ENCODE assay signal across 24 cellular contexts in the genomic region with DNA sequence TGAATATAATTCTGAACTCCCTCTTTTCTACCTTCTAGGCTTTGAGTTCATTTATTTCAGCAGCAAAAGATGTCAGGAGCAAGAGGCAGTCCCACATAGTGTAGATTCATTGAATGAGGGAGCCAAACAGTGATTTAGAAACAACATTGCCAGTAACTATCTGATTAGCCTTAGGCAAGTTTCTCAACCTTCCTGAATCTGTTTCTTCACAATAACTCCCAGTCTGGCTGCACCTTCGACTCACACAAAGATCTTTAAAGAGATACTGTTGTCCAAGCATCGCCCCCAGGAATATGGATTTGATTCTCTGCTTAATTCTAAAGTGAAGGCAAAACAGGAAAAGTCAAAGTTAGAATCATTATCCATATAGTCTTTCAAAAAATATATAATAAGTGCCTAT.
"Had no signal": no experiment of that assay in that cellular context is flagged by ENCODE, and none has a peak within 500 bp of the region (broad histone marks: within the 10 kb centered on the region; RNA-seq: fewer than 3 reads in every experiment).

No MANE protein-coding gene starts in this region.

- ATAC-seq: activated T-cell treated with anti-CD3 and anti-CD28 coated beads, Interleukin-2, amount 50 U/mL, for 4 hours; activated T-helper 17 cell treated with anti-CD3 and anti-CD28 coated beads, Interleukin-2, amount 50 U/mL, for 72 hours; T-cell had no signal

- FAIRE-seq: RCC 7860, TTC549 had no signal

- H3K27me3 Mint-ChIP-seq: activated B cell treated with CpG ODN at 0.5 μM for 24 hours; activated CD4-positive, alpha-beta memory T cell treated with anti-CD3 and anti-CD28 coated beads for 36 hours; activated CD4-positive, alpha-beta T cell treated with anti-CD3 and anti-CD28 coated beads, Interleukin-2, amount 10 ng/mL, durations not matched to agents 7 days and 5 days; activated naive CD8-positive, alpha-beta T cell; activated T-helper 17 cell treated with anti-CD3 and anti-CD28 coated beads, Interleukin-2, amount 50 U/mL, for 72 hours; T-cell had no signal

- H3K4me3 Mint-ChIP-seq: activated B cell treated with CpG ODN at 0.5 μM for 24 hours; activated CD4-positive, alpha-beta memory T cell treated with anti-CD3 and anti-CD28 coated beads for 36 hours; activated CD4-positive, alpha-beta T cell treated with anti-CD3 and anti-CD28 coated beads, Interleukin-2, amount 10 ng/mL, durations not matched to agents 7 days and 5 days; activated naive CD4-positive, alpha-beta T cell treated with anti-CD3 and anti-CD28 coated beads for 36 hours; activated naive CD8-positive, alpha-beta T cell; activated T-cell treated with anti-CD3 and anti-CD28 coated beads, Interleukin-2, amount 50 U/mL, for 4 hours; activated T-helper 17 cell treated with anti-CD3 and anti-CD28 coated beads, Interleukin-2, amount 50 U/mL, for 72 hours; T-cell had no signal

- H3K27me3 ChIP-seq: brain microvascular endothelial cell, SJSA1 had no signal

- H3K4me3 ChIP-seq: SJSA1 had no signal

- H3K4me1 Mint-ChIP-seq: activated B cell treated with CpG ODN at 0.5 μM for 24 hours; activated CD4-positive, alpha-beta T cell treated with anti-CD3 and anti-CD28 coated beads, Interleukin-2, amount 10 ng/mL, durations not matched to agents 7 days and 5 days; activated T-helper 17 cell treated with anti-CD3 and anti-CD28 coated beads, Interleukin-2, amount 50 U/mL, for 72 hours; T-cell had no signal

- H3K36me3 Mint-ChIP-seq: activated CD4-positive, alpha-beta memory T cell treated with anti-CD3 and anti-CD28 coated beads for 36 hours; activated naive CD8-positive, alpha-beta T cell; T-cell had no signal

- H3K4me1 ChIP-seq: SJSA1 had no signal

- H3K36me3 ChIP-seq: brain microvascular endothelial cell, SJSA1 had no signal

- H3K9me3 Mint-ChIP-seq: activated B cell treated with CpG ODN at 0.5 μM for 24 hours; activated CD4-positive, alpha-beta memory T cell treated with anti-CD3 and anti-CD28 coated beads for 36 hours; activated CD4-positive, alpha-beta T cell treated with anti-CD3 and anti-CD28 coated beads, Interleukin-2, amount 10 ng/mL, durations not matched to agents 7 days and 5 days; activated naive CD4-positive, alpha-beta T cell treated with anti-CD3 and anti-CD28 coated beads for 36 hours; activated T-cell treated with anti-CD3 and anti-CD28 coated beads, Interleukin-2, amount 50 U/mL, for 4 hours; activated T-helper 17 cell treated with anti-CD3 and anti-CD28 coated beads, Interleukin-2, amount 50 U/mL, for 72 hours had no signal

- H3K9me3 ChIP-seq: SJSA1 had no signal

- DNase-seq: activated B cell treated with CpG ODN at 0.5 μM for 24 hours; activated CD4-positive, alpha-beta memory T cell treated with anti-CD3 and anti-CD28 coated beads for 36 hours; activated CD4-positive, alpha-beta T cell treated with anti-CD3 and anti-CD28 coated beads, Interleukin-2, amount 10 ng/mL, durations not matched to agents 7 days and 5 days; activated CD8-positive, alpha-beta memory T cell treated with anti-CD3 and anti-CD28 coated beads for 24 hours; activated gamma-delta T cell; activated naive CD4-positive, alpha-beta T cell treated with anti-CD3 and anti-CD28 coated beads for 36 hours; activated T-cell treated with anti-CD3 and anti-CD28 coated beads, Interleukin-2, amount 50 U/mL, for 4 hours; brain microvascular endothelial cell; caudate nucleus; MM.1S; NCI-H1105; NCI-H1436; NCI-H187; NCI-H2081; NCI-H510A treated with DMSO at 0.1 percent for 48 hours; SHP77; T-cell; T-helper 2 cell; T1000 had no signal

- H3K27ac ChIP-seq: brain microvascular endothelial cell, SJSA1 had no signal

- H3K27ac Mint-ChIP-seq: activated B cell treated with CpG ODN at 0.5 μM for 24 hours; activated CD4-positive, alpha-beta memory T cell treated with anti-CD3 and anti-CD28 coated beads for 36 hours; activated CD4-positive, alpha-beta T cell treated with anti-CD3 and anti-CD28 coated beads, Interleukin-2, amount 10 ng/mL, durations not matched to agents 7 days and 5 days; activated naive CD4-positive, alpha-beta T cell treated with anti-CD3 and anti-CD28 coated beads for 36 hours; activated naive CD8-positive, alpha-beta T cell; activated T-helper 17 cell treated with anti-CD3 and anti-CD28 coated beads, Interleukin-2, amount 50 U/mL, for 72 hours; T-cell had no signal
